8 cellular contexts compared by ENCODE assay signal in the genomic region with DNA sequence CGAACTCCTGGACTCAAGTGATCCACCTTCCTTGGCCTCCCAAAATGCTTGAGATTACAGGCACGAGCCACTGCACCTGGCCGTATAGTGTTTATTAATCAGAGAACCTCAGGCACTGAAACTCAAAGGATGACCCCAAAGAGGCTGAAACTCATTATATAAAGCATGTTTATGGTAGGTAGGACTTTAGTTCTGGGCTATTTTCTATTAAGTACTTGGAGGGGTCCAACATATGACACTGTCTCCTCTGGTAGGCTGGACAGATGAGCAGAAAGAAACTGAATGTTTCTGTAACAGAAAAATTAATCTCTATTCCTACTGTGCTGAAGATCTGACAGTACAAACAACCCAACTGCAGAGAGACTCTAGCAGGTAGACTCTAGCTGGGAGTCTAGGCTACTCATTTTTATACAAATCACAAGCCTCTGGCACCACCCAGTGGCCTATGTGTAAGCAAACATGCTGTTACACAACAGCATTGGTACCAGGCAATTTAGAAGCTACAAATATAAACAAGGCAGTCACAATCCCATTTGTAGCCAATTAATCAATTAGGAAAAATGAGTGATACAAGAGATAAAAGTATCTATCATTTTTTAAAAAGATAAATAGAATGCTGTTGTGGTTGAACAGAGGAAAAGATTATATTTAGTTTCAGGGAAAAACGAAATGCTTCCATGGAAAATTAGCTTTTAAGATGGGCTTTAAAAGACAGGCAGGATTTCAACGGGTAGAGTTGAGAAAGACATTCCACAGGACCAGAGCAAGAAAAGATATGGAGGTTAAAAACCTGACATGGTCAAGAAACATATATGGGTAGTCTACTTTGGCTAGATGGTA. TPM values are rescaled to one million over a fixed set of nuclear protein-coding genes. Genes with fewer than 3 reads are reported as not detected.
DNase-seq lines count a peak whose midpoint lies in the region; ATAC-seq and TF ChIP-seq lines count a peak whose summit lies in the region.

No MANE protein-coding gene starts in this region.

- DNase-seq in AG20443 (ENCODE audit: low spot score) (peak; percentile 82), RPMI7951 (ENCODE audit: low read depth) (peak; percentile 60), foreskin melanocyte (peak; percentile 25), occipital lobe (lab: John Stamatoyannopoulos, UW) (peak; percentile 48), uterus (peak; percentile 46 to 69)
- DNase-seq in activated naive CD4-positive, alpha-beta T cell treated with Interleukin-2 at 50 U/mL for 16 hours = peak; percentile 49

- no peak for TF ChIP-seq POLR2A in uterus (IDR thresholded peaks at IDR 0.05)

- H3K27ac ChIP-seq in KMS-11 (peak overlapping the region; percentile 2; the same call in 1 of the 2 replicates), uterus (peak overlapping the region in 1 of 2 donors; percentile 28)

- no peaks in the 10 kb centered on the region for H3K36me3 ChIP-seq in KMS-11 (ENCODE audit: insufficient read depth)
- H3K36me3 ChIP-seq in uterus = no peaks in the 10 kb centered on the region

- H3K27me3 ChIP-seq in KMS-11 (ENCODE audit: insufficient read depth, low read depth) = no peaks in the 10 kb centered on the region
- H3K27me3 ChIP-seq in uterus = no peaks in the 10 kb centered on the region

- no peak overlapping the region for H3K4me2 ChIP-seq in KMS-11

- H4K20me1 ChIP-seq in KMS-11 (ENCODE audit: insufficient read depth) = no peaks in the 10 kb centered on the region

- H3K9me3 ChIP-seq in uterus = no peaks in the 10 kb centered on the region

- H3K4me1 ChIP-seq in KMS-11 (ENCODE audit: low read depth, poor library complexity, severe bottlenecking) (peaks cover 40% of the 10 kb centered on the region), uterus (no peaks in the 10 kb centered on the region)

- TF ChIP-seq CTCF in KMS-11 (conservative IDR thresholded peaks at IDR 0.05; ENCODE audit: low read depth, low read length) (peak; percentile 99), uterus (IDR thresholded peaks at IDR 0.05) (peak; percentile 50 to 88 (median 74))

- H2AFZ ChIP-seq in KMS-11 (ENCODE audit: low read depth) = no peak overlapping the region

- intact Hi-C loops in uterus (cut with DNase I; ENCODE audit: low total_unique reads) = loop anchor here (10.0 kb wide), 1 partner anchor 57 kb away; a partner anchor contains a TSS

- peaks cover 68% of the 10 kb centered on the region for H3K79me2 ChIP-seq in KMS-11 (ENCODE audit: insufficient read depth, low read depth)

- H3K4me3 ChIP-seq in KMS-11 (IDR thresholded peaks at IDR 0.05; ENCODE audit: insufficient read depth, low read depth, low read length) = no peak overlapping the region
- H3K4me3 ChIP-seq in uterus = no peak overlapping the region

- ATAC-seq in GM18909 (IDR thresholded peaks at IDR 0.05; ENCODE audit: poor library complexity, unreplicated experiment) = peak; percentile 80

- no peak overlapping the region for H3K9ac ChIP-seq in KMS-11

RNA-seq across cellular contexts. Expression of a gene that starts 10.4 kb away (rescaled TPM):
- total RNA-seq in RPMI7951 (2014; rRNA removed; shearing (Covaris generic)) = 28.4 and 31.4 TPM in 2 replicates
- total RNA-seq in occipital lobe (64.6 TPM), uterus (100 to 1,000 TPM in 2 of 4 donors, 10 to 100 TPM in 2; 36.8 to 167 (median 94.8) TPM)

RNA-seq across cellular contexts. Expression of a gene that starts 33.0 kb away (rescaled TPM):
- 29.2 and 35.6 TPM in 2 replicates for total RNA-seq in RPMI7951 (2014; rRNA removed; shearing (Covaris generic))
- total RNA-seq in occipital lobe = 32.9 TPM
- 10 to 100 TPM; 45.1 to 77.5 (median 59.8) TPM for total RNA-seq in uterus

RNA-seq across cellular contexts. Expression of a gene that starts 46.7 kb away (rescaled TPM):
- total RNA-seq in RPMI7951 (2014; rRNA removed; shearing (Covaris generic)) = 107 and 111 TPM in 2 replicates
- total RNA-seq in occipital lobe = 99.0 TPM
- total RNA-seq in uterus = 100 to 1,000 TPM in 1 of 4 donors, 10 to 100 TPM in 3; 52.1 to 147 (median 81.7) TPM

Comparison
In these comparisons a context has a peak if more than half of its experiments do, and no peak if none do; other contexts are left out.
1. DNase-seq: peak in every context shown above with its lines; median percentile 82 in AG20443; 60 in RPMI7951; 58 in uterus; 49 in activated naive CD4-positive, alpha-beta T cell treated with Interleukin-2 at 50 U/mL for 16 hours; 48 in occipital lobe; 25 in foreskin melanocyte.